9 cellular contexts compared by ENCODE assay signal in the genomic region with DNA sequence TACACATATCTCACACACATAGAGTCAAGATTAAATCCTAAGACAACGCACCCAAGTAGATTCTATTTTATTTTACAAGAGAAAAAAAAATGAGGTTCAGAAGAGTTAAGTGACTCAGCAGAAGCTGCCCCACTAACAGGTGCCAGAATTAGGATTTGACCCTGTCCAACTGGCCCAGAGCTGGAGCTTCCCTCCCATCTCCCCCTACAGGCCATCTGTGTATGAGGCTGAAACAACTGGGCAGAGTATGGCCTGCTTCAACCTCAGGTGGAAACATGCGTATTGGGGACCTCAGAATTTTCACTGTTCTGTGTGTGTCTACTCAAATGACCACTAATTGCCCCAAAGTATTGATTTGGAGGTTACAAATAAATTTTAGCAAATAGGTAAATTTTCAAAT. TPM values are rescaled to one million over a fixed set of nuclear protein-coding genes. Genes with fewer than 3 reads are reported as not detected.
DNase-seq lines count a peak whose midpoint lies in the region; ATAC-seq, FAIRE-seq and TF ChIP-seq lines count a peak whose summit lies in the region.
"Had no signal": no experiment of that assay in that cellular context is flagged by ENCODE, and none has a peak within 500 bp of the region (broad histone marks: within the 10 kb centered on the region; RNA-seq: fewer than 3 reads in every experiment).

No MANE protein-coding gene starts in this region.

- SMC1A ChIA-PET in GM12878 (lab: Charles Lee; ENCODE audit: uncharacterized antibody, unreplicated experiment), result no interaction called here

- no peaks in the 10 kb centered on the region for H3K36me3 Mint-ChIP-seq in activated CD4-positive, alpha-beta memory T cell treated with anti-CD3 and anti-CD28 coated beads, Interleukin-2, amount 10 ng/mL, durations not matched to agents 7 days and 5 days (ENCODE audit: low read depth)

- no peak for TF ChIP-seq EP300 in GM12878 (IDR thresholded peaks at IDR 0.05; ENCODE audit: borderline replicate concordance in 1 of 2, control insufficient read depth in 1 of 2, low read depth in 2 of 2, low read length in 2 of 2)

- TF ChIP-seq POLR2A in GM12878 (IDR thresholded peaks at IDR 0.05; ENCODE audit: low read depth, low read length) (no peak), right lobe of liver (IDR thresholded peaks at IDR 0.05) (no peak)

- H3K9me3 ChIP-seq in GM12878 (replicated peaks; ENCODE audit: control insufficient read depth, insufficient read depth, low read length) (no peaks in the 10 kb centered on the region), right lobe of liver (no peaks in the 10 kb centered on the region)

- in situ Hi-C loops in GM12878 (cut with MboI), result no loop called here

- no peaks in the 10 kb centered on the region for H3K9me3 Mint-ChIP-seq in activated CD4-positive, alpha-beta memory T cell treated with anti-CD3 and anti-CD28 coated beads, Interleukin-2, amount 10 ng/mL, durations not matched to agents 7 days and 5 days

- TF ChIP-seq RAD21 in GM12878 (IDR thresholded peaks at IDR 0.05; ENCODE audit: insufficient read depth, low read depth, low read length), result no peak

- H3K27me3 Mint-ChIP-seq in activated CD4-positive, alpha-beta memory T cell treated with anti-CD3 and anti-CD28 coated beads, Interleukin-2, amount 10 ng/mL, durations not matched to agents 7 days and 5 days, result peaks cover 5% of the 10 kb centered on the region

- H3K79me2 ChIP-seq in KMS-11 (ENCODE audit: insufficient read depth, low read depth) (no peaks in the 10 kb centered on the region), GM12878 (ENCODE audit: control insufficient read depth, insufficient read depth, low read length) (no peaks in the 10 kb centered on the region)

- no peaks in the 10 kb centered on the region for H3K36me3 ChIP-seq in KMS-11 (ENCODE audit: insufficient read depth)
- H3K36me3 ChIP-seq in GM12878 (ENCODE audit: control insufficient read depth in 2 of 2, insufficient read depth in 2 of 2, low read length in 1 of 2), result no peaks in the 10 kb centered on the region
- no peaks in the 10 kb centered on the region for H3K36me3 ChIP-seq in right lobe of liver

- H3K4me2 ChIP-seq in KMS-11, result no peak overlapping the region
- no peak overlapping the region for H3K4me2 ChIP-seq in GM12878 (ENCODE audit: control insufficient read depth, insufficient read depth)

- CTCF ChIA-PET in GM12878 (lab: Yijun Ruan, JAX), result no interaction called here
- CTCF ChIA-PET in activated CD4-positive, alpha-beta memory T cell treated with anti-CD3 and anti-CD28 coated beads, Interleukin-2, amount 10 ng/mL, durations not matched to agents 7 days and 5 days (lab: Charles Lee), result no interaction called here

- H3K27ac ChIP-seq in KMS-11 (no peak overlapping the region), GM12878 (ENCODE audit: control insufficient read depth, insufficient read depth) (no peak overlapping the region), right lobe of liver (no peak overlapping the region)

- H4K20me1 ChIP-seq in KMS-11 (ENCODE audit: insufficient read depth), result no peaks in the 10 kb centered on the region
- H4K20me1 ChIP-seq in GM12878 (ENCODE audit: control insufficient read depth, insufficient read depth), result no peaks in the 10 kb centered on the region

- H3K4me1 Mint-ChIP-seq in activated CD4-positive, alpha-beta memory T cell treated with anti-CD3 and anti-CD28 coated beads, Interleukin-2, amount 10 ng/mL, durations not matched to agents 7 days and 5 days, result no peaks in the 10 kb centered on the region

- intact Hi-C loops in GM12878 (cut with micrococcal nuclease; ENCODE audit: unreplicated experiment), result no loop called here
- intact Hi-C loops in right lobe of liver (cut with DNase I), result no loop called here

- H3K27me3 ChIP-seq in KMS-11 (ENCODE audit: insufficient read depth, low read depth) (no peaks in the 10 kb centered on the region), GM12878 (replicated peaks in 1 of 2; ENCODE audit: control insufficient read depth in 2 of 2, insufficient read depth in 2 of 2, low read length in 1 of 2) (no peaks in the 10 kb centered on the region), right lobe of liver (no peaks in the 10 kb centered on the region)

- H3K4me3 ChIP-seq in KMS-11 (IDR thresholded peaks at IDR 0.05; ENCODE audit: insufficient read depth, low read depth, low read length) (no peak overlapping the region), GM12878 (no peak overlapping the region), right lobe of liver (no peak overlapping the region)

- 50% methylated on average over 2 of the region's 2 CpGs for WGBS in GM12878 (ENCODE audit: insufficient coverage, insufficient replicate concordance, low lambda C conversion rate, missing lambda C conversion rate)
- WGBS in right lobe of liver (ENCODE audit: insufficient coverage, low coverage, low lambda C conversion rate, missing lambda C conversion rate), result 75% methylated on average over 2 of the region's 2 CpGs

- TF ChIP-seq CTCF in KMS-11 (conservative IDR thresholded peaks at IDR 0.05; ENCODE audit: low read depth, low read length) (peak; percentile 58), GM12878 (IDR thresholded peaks at IDR 0.05 in 2 of 3, conservative IDR thresholded peaks at IDR 0.05 in 1 of 3; ENCODE audit: control insufficient read depth in 2 of 3, extremely low read depth in 1 of 3, insufficient read depth in 1 of 3, low read depth in 3 of 3, low read length in 3 of 3) (peak; percentile 14 to 47 (median 45); a peak in 5 of 6 replicates), right lobe of liver (IDR thresholded peaks at IDR 0.05) (peak; percentile 29 to 53 (median 36))

- no peak overlapping the region for H3K9ac ChIP-seq in KMS-11
- no peak overlapping the region for H3K9ac ChIP-seq in GM12878 (ENCODE audit: control insufficient read depth, insufficient read depth, low read length)

- DNase-seq in DMS53 (lab: John Stamatoyannopoulos, UW) (peak; percentile 51), GM12878 (ENCODE audit: low read depth, low spot score) (no peak), right lobe of liver (no peak), NCI-H2107 (lab: John Stamatoyannopoulos, UW) (no peak), GM19238 (ENCODE audit: insufficient read length, low spot score) (no peak)
- no peak for DNase-seq in activated CD4-positive, alpha-beta memory T cell treated with anti-CD3 and anti-CD28 coated beads, Interleukin-2, amount 10 ng/mL, durations not matched to agents 7 days and 5 days
- DNase-seq: NCI-H226 had no signal

- no TSS peak for BruUV-seq in GM12878 (replicated peaks; lab: Mats Ljungman, UMichigan)

- RAD21 ChIA-PET in GM12878 (lab: Charles Lee; ENCODE audit: unreplicated experiment), result no interaction called here

- no peak overlapping the region for H2AFZ ChIP-seq in KMS-11 (ENCODE audit: low read depth)
- no peak overlapping the region for H2AFZ ChIP-seq in GM12878 (ENCODE audit: control insufficient read depth, low read depth, low read length)

- H3K4me3 Mint-ChIP-seq in activated CD4-positive, alpha-beta memory T cell treated with anti-CD3 and anti-CD28 coated beads, Interleukin-2, amount 10 ng/mL, durations not matched to agents 7 days and 5 days, result no peak overlapping the region

- FAIRE-seq in GM12878 (lab: Jason Lieb, UNC), result no peak

- POLR2A ChIA-PET in GM12878 (lab: Charles Lee), result no interaction called here
- POLR2A ChIA-PET in activated CD4-positive, alpha-beta memory T cell treated with anti-CD3 and anti-CD28 coated beads, Interleukin-2, amount 10 ng/mL, durations not matched to agents 7 days and 5 days (lab: Charles Lee), result no interaction called here

- no peak overlapping the region for H3K27ac Mint-ChIP-seq in activated CD4-positive, alpha-beta memory T cell treated with anti-CD3 and anti-CD28 coated beads, Interleukin-2, amount 10 ng/mL, durations not matched to agents 7 days and 5 days

- ATAC-seq in GM12878 (peak; percentile 76), right lobe of liver (peak; percentile 67 to 90 (median 74)), GM18502 (IDR thresholded peaks at IDR 0.05; ENCODE audit: poor library complexity, unreplicated experiment) (no peak)

- H3K4me1 ChIP-seq in KMS-11 (ENCODE audit: low read depth, poor library complexity, severe bottlenecking) (no peaks in the 10 kb centered on the region), GM12878 (ENCODE audit: control insufficient read depth, insufficient read depth, low read length) (no peaks in the 10 kb centered on the region), right lobe of liver (no peaks in the 10 kb centered on the region)

TF ChIP-seq in GM12878, 131 proteins besides CTCF, POLR2A, EP300 and RAD21:
- TF ChIP-seq USF2 (IDR thresholded peaks at IDR 0.05; ENCODE audit: borderline replicate concordance, low read depth, low read length), result no peak

RNA-seq across cellular contexts. Expression of gene PSMG1, which starts 29.9 kb away (rescaled TPM):
- 20.9 and 21.5 TPM in 2 replicates for total RNA-seq in GM12878 (2013; cell fraction: nucleolus; rRNA removed)
- total RNA-seq in GM12878 (2014; rRNA removed) (111 and 125 TPM in 2 replicates), GM12878 (2014; rRNA removed; fragmentation: Illumina TruSeq; extraction: Trizol) (122 and 135 TPM in 2 replicates), GM12878 (2021) (95.2 and 99.3 TPM in 2 replicates), right lobe of liver (10 to 100 TPM; 17.1 to 32.4 (median 26.0) TPM)
- polyA plus RNA-seq in GM12878 (2011; ENCODE audit: low read depth), result 32.3 TPM
- polyA plus RNA-seq in GM12878 (2011; rRNA removed) (65.0 and 83.6 TPM in 2 replicates), GM12878 (2014; fragmentation: Illumina TruSeq; extraction: Trizol) (153 and 183 TPM in 2 replicates), GM12878 (2014; fragmentation: Nextera tagmentation; extraction: Ambion mirVana) (10 to 100 TPM; 21.3 to 79.8 TPM), GM12878 (2014; rRNA removed) (102 and 130 TPM in 2 replicates), GM12878 (2016; fragmentation: Nextera tagmentation; extraction: Ambion mirVana) (100 to 1,000 TPM; 241 to 248 TPM)
- polyA plus RNA-seq in GM12878 (2011; cell fraction: cytosol; rRNA removed), result 41.4 and 50.4 TPM in 2 replicates
- 26.7 and 30.8 TPM in 2 replicates for polyA plus RNA-seq in GM12878 (2011; cell fraction: nucleus; rRNA removed)
- polyA plus RNA-seq in GM12878 (2012), result 51.1 and 59.9 TPM in 2 replicates
- polyA minus RNA-seq in GM12878 (2011; rRNA and poly(A)+ RNA removed), result 14.6 and 17.4 TPM in 2 replicates
- 11.4 and 14.5 TPM in 2 replicates for polyA minus RNA-seq in GM12878 (2011; cell fraction: cytosol; rRNA and poly(A)+ RNA removed)
- 7.4 and 11.7 TPM in 2 replicates for polyA minus RNA-seq in GM12878 (2011; cell fraction: nucleus; rRNA and poly(A)+ RNA removed)
- 10 to 100 TPM; 59.6 to 66.2 TPM for total RNA-seq in activated CD4-positive, alpha-beta memory T cell treated with anti-CD3 and anti-CD28 coated beads, Interleukin-2, amount 10 ng/mL, durations not matched to agents 7 days and 5 days
